Comparison of ENCODE assay signal across 13 cellular contexts in genomic region chr4:187997991-187998390, GRCh38. TPM values are rescaled to one million over a fixed set of nuclear protein-coding genes. Genes with fewer than 3 reads are reported as not detected.
DNase-seq lines count a peak whose midpoint lies in the region; TF ChIP-seq lines count a peak whose summit lies in the region.
"Not testable (repeated sequence)": the region's sequence is repeated elsewhere in the genome, so short reads cannot be mapped to it uniquely, and the experiment has no call there.
"Had no signal": no experiment of that assay in that cellular context is flagged by ENCODE, and none has a peak within 500 bp of the region (broad histone marks: within the 10 kb centered on the region; RNA-seq: fewer than 3 reads in every experiment).

No MANE protein-coding gene starts in this region.

- DNase-seq in ELF-1 (ENCODE audit: low read depth, low spot score), result peak; percentile 63
- DNase-seq in H9; NT2/D1 (ENCODE audit: low read depth, low spot score); glutamatergic neuron; mesendoderm: not testable (repeated sequence)
- peak; percentile 25 to 63 for DNase-seq in trophoblast cell

- H3K14ac ChIP-seq in H9 (ENCODE audit: insufficient read depth, low read length); trophoblast cell (ENCODE audit: low read length): not testable (repeated sequence)

- not testable (repeated sequence) for H3K27me3 ChIP-seq in H9 (ENCODE audit: insufficient read depth, low read length); NT2/D1 (ENCODE audit: insufficient read depth, insufficient read length); iPS-18a (ENCODE audit: control insufficient read depth, insufficient read depth, low read length); mesendoderm (ENCODE audit: insufficient read depth, low read length, poor library complexity); trophoblast cell (ENCODE audit: insufficient read depth, low read length)

- not testable (repeated sequence) for H2BK12ac ChIP-seq in H9 (ENCODE audit: insufficient read length, low read depth, low read length); trophoblast cell (ENCODE audit: low read length)

- not testable (repeated sequence) for H3K27me3 Mint-ChIP-seq in H9 (ENCODE audit: low read depth); glutamatergic neuron (ENCODE audit: unreplicated experiment)

- H3K27ac Mint-ChIP-seq in H9, result peak overlapping the region in 2 of 3 experiments; percentile 75 to 87; a peak in 2 of 7 replicates
- H3K27ac Mint-ChIP-seq in glutamatergic neuron (ENCODE audit: unreplicated experiment), result not testable (repeated sequence)

- not testable (repeated sequence) for H3K56ac ChIP-seq in H9 (ENCODE audit: insufficient read length, low read depth, low read length)
- peak overlapping the region; percentile 73 for H3K56ac ChIP-seq in mesendoderm (ENCODE audit: low read length)

- not testable (repeated sequence) for H2BK15ac ChIP-seq in H9 (ENCODE audit: low read depth, low read length); mesendoderm (replicated peaks; ENCODE audit: low read depth)

- H3K23me2 ChIP-seq in H9 (ENCODE audit: insufficient read length, low read depth, low read length, poor library complexity, severe bottlenecking), result not testable (repeated sequence)

- H3K4me3 ChIP-seq in NT2/D1 (ENCODE audit: insufficient read length, low read depth); trophoblast cell (ENCODE audit: low read depth, low read length): not testable (repeated sequence)
- H3K4me3 ChIP-seq in iPS-18a (ENCODE audit: low read length), result peak overlapping the region; percentile 95
- H3K4me3 ChIP-seq in mesendoderm (ENCODE audit: low read length), result peak overlapping the region; percentile 32

- peaks cover 52 to 74% (median 59%) of the 10 kb centered on the region in 3 experiments for H3K36me3 Mint-ChIP-seq in H9 (ENCODE audit: insufficient read depth in 1 of 3, low read depth in 3 of 3)
- H3K36me3 Mint-ChIP-seq in glutamatergic neuron (ENCODE audit: unreplicated experiment), result not testable (repeated sequence)

- not testable (repeated sequence) for TF ChIP-seq CTCF in H9 (conservative IDR thresholded peaks at IDR 0.05); glutamatergic neuron (IDR thresholded peaks at IDR 0.05; ENCODE audit: partially characterized antibody, unreplicated experiment)

- not testable (repeated sequence) for H2BK20ac ChIP-seq in H9 (ENCODE audit: low read depth, low read length, poor library complexity, severe bottlenecking)

- H3K23ac ChIP-seq in H9 (ENCODE audit: insufficient read length, low read depth, low read length); mesendoderm (ENCODE audit: low read length); trophoblast cell (ENCODE audit: low read length): not testable (repeated sequence)

- H3K4ac ChIP-seq in H9 (ENCODE audit: low read depth, low read length); mesendoderm (ENCODE audit: low read depth, low read length); trophoblast cell (ENCODE audit: low read depth, low read length): not testable (repeated sequence)

- not testable (repeated sequence) for H3T11ph ChIP-seq in H9 (ENCODE audit: low read length)

- peak overlapping the region; percentile 59 for H3K9ac ChIP-seq in H9 (ENCODE audit: extremely low read depth, insufficient read length, low read length)
- peak overlapping the region; percentile 66 for H3K9ac ChIP-seq in NT2/D1 (ENCODE audit: insufficient read length, low read depth)
- H3K9ac ChIP-seq in iPS-18a (ENCODE audit: low read length), result peak overlapping the region; percentile 100
- H3K9ac ChIP-seq in mesendoderm (ENCODE audit: low read length), result peak overlapping the region; percentile 92
- H3K9ac ChIP-seq in trophoblast cell (ENCODE audit: low read length), result not testable (repeated sequence)

- H2AFZ ChIP-seq in H9 (ENCODE audit: low read length); trophoblast cell (ENCODE audit: insufficient read depth, low read length, poor library complexity): not testable (repeated sequence)

- H3K4me3 Mint-ChIP-seq in H9 (peak overlapping the region; percentile 86 to 93), glutamatergic neuron (ENCODE audit: unreplicated experiment) (peak overlapping the region; percentile 34)

- not testable (repeated sequence) for H3K9me3 Mint-ChIP-seq in H9; glutamatergic neuron (ENCODE audit: unreplicated experiment)

- H3K79me2 ChIP-seq in H9 (ENCODE audit: insufficient read depth, low read length), result peaks cover 54% of the 10 kb centered on the region
- peaks cover 64% of the 10 kb centered on the region for H3K79me2 ChIP-seq in mesendoderm (ENCODE audit: control insufficient read depth, insufficient read depth, low read length)
- H3K79me2 ChIP-seq in trophoblast cell (ENCODE audit: control insufficient read depth, insufficient read depth, low read length, poor library complexity), result peaks cover 17% of the 10 kb centered on the region

- not testable (repeated sequence) for H4K91ac ChIP-seq in H9 (ENCODE audit: insufficient read length, low read depth, low read length); trophoblast cell (ENCODE audit: low read depth, low read length)

- no CpG with 5 or more reads among the region's 15 CpGs for WGBS in H9 (ENCODE audit: extremely low coverage, insufficient read length, low lambda C conversion rate)
- WGBS in mesendoderm (ENCODE audit: extremely low coverage, insufficient coverage, low lambda C conversion rate), result no CpG with 5 or more reads among the region's 15 CpGs
- WGBS in trophoblast cell (ENCODE audit: extremely low coverage, insufficient coverage, insufficient read length), result no CpG with 5 or more reads among the region's 15 CpGs

- H3K36me3 ChIP-seq in NT2/D1 (ENCODE audit: insufficient read depth, insufficient read length, low read length) (peaks cover 34% of the 10 kb centered on the region), iPS-18a (ENCODE audit: control insufficient read depth, low read depth, low read length) (peaks cover 48% of the 10 kb centered on the region), mesendoderm (ENCODE audit: control insufficient read depth, insufficient read depth, low read length) (peaks cover 12% of the 10 kb centered on the region), trophoblast cell (ENCODE audit: control insufficient read depth in 1 of 2, insufficient read depth in 2 of 2, low read length in 2 of 2) (peaks cover 24 to 28% of the 10 kb centered on the region in 2 experiments)

- H2BK5ac ChIP-seq in H9 (ENCODE audit: insufficient read length, low read length); mesendoderm (ENCODE audit: low read length); trophoblast cell (ENCODE audit: low read depth, low read length, poor library complexity): not testable (repeated sequence)

- H3K4me1 Mint-ChIP-seq in H9, result peaks cover 39 to 42% of the 10 kb centered on the region in 2 experiments
- not testable (repeated sequence) for H3K4me1 Mint-ChIP-seq in glutamatergic neuron (ENCODE audit: low read depth, unreplicated experiment)

- H3K9me3 ChIP-seq in H9 (ENCODE audit: control insufficient read depth, low read depth, low read length); NT2/D1 (ENCODE audit: insufficient read depth, low read length); iPS-18a (ENCODE audit: control insufficient read depth, low read depth, low read length); trophoblast cell (ENCODE audit: insufficient read depth, low read depth, low read length): not testable (repeated sequence)

- not testable (repeated sequence) for H3K27ac ChIP-seq in H9 (ENCODE audit: insufficient read length, low read depth, low read length); iPS-18a (ENCODE audit: low read length); mesendoderm (ENCODE audit: low read depth, low read length)
- peak overlapping the region; percentile 10 for H3K27ac ChIP-seq in trophoblast cell (ENCODE audit: low read depth, low read length)

- not testable (repeated sequence) for H3K4me1 ChIP-seq in H9 (ENCODE audit: insufficient read depth, low read length); NT2/D1 (ENCODE audit: insufficient read depth, insufficient read length); mesendoderm (ENCODE audit: control insufficient read depth, low read depth, low read length); trophoblast cell (ENCODE audit: control insufficient read depth in 1 of 2, insufficient read depth in 2 of 2, low read length in 2 of 2)
- H3K4me1 ChIP-seq in iPS-18a (ENCODE audit: control insufficient read depth, low read depth, low read length), result peaks cover 17% of the 10 kb centered on the region

- H3K79me1 ChIP-seq in H9 (ENCODE audit: insufficient read depth, low read depth, low read length, poor library complexity, severe bottlenecking); mesendoderm (ENCODE audit: low read length); trophoblast cell (ENCODE audit: low read length): not testable (repeated sequence)

- peak overlapping the region; percentile 97 for H3K4me2 ChIP-seq in H9 (ENCODE audit: insufficient read depth, insufficient read length, low read length)
- H3K4me2 ChIP-seq in mesendoderm (ENCODE audit: low read length), result peak overlapping the region; percentile 29
- H3K4me2 ChIP-seq in trophoblast cell (ENCODE audit: low read length), result peak overlapping the region; percentile 54

- H4K12ac ChIP-seq in trophoblast cell (ENCODE audit: low read depth, low read length), result not testable (repeated sequence)

- H3K18ac ChIP-seq in H9 (ENCODE audit: insufficient read length, low read depth, low read length); mesendoderm (ENCODE audit: low read length); trophoblast cell (ENCODE audit: low read length): not testable (repeated sequence)

- not testable (repeated sequence) for H4K8ac ChIP-seq in H9 (replicated peaks; ENCODE audit: insufficient read length, low read depth, low read length); mesendoderm (ENCODE audit: low read depth, low read length); trophoblast cell (ENCODE audit: low read depth, low read length)

- H4K5ac ChIP-seq in H9 (ENCODE audit: insufficient read length, low read depth, low read length); mesendoderm (ENCODE audit: low read length): not testable (repeated sequence)

- H2AK5ac ChIP-seq in H9 (ENCODE audit: insufficient read length, low read length); mesendoderm (ENCODE audit: low read length); trophoblast cell (ENCODE audit: low read length): not testable (repeated sequence)

- H2BK120ac ChIP-seq in H9 (ENCODE audit: low read depth, low read length, poor library complexity, severe bottlenecking); mesendoderm (ENCODE audit: low read depth, low read length); trophoblast cell (ENCODE audit: insufficient read depth, low read length, poor library complexity): not testable (repeated sequence)

- not testable (repeated sequence) for H4K20me1 ChIP-seq in H9 (ENCODE audit: control insufficient read depth, insufficient read depth, insufficient read length)

RNA-seq across cellular contexts. Expression of gene ZFP42, which starts 2.4 kb away (rescaled TPM):
- total RNA-seq in H9 (2021) (191 and 193 TPM in 2 replicates), glutamatergic neuron (ENCODE audit: unreplicated experiment) (17.4 TPM)
- polyA plus RNA-seq in mesendoderm (2013, experiment 1 of 2), result 134 TPM
- polyA plus RNA-seq in mesendoderm (2013, experiment 2 of 2), result 141 TPM
- polyA plus RNA-seq in trophoblast cell (2013), result 49.0 and 49.5 TPM in 2 replicates
- total RNA-seq: CD4-positive, alpha-beta T cell; HepG2; HT-29 had no signal
- polyA plus RNA-seq: A549, BJ, HepG2, IgD-negative memory B cell had no signal

Comparison
In these comparisons a context has a peak if more than half of its experiments do, and no peak if none do; other contexts are left out.
1. H3K4me2 ChIP-seq: peak in every context shown above with its lines; median percentile 97 in H9; 54 in trophoblast cell; 29 in mesendoderm.
2. RNA of gene ZFP42, which starts 2.4 kb away (total RNA-seq): 191 to 193 TPM in H9; 17.4 TPM in glutamatergic neuron (single experiment); every median in the first group is over 10 times any median in the second.